18 cellular contexts compared by ENCODE assay signal in genomic region chr10:114096864-114097263, GRCh38.
"Had no signal": no experiment of that assay in that cellular context is flagged by ENCODE, and none has a peak within 500 bp of the region (broad histone marks: within the 10 kb centered on the region; RNA-seq: fewer than 3 reads in every experiment).

No MANE protein-coding gene starts in this region.

- H3K36me3 Mint-ChIP-seq: mesothelial cell of epicardium had no signal

- H3K9me3 ChIP-seq: body of pancreas, gastrocnemius medialis, heart right ventricle, left ventricle myocardium inferior, right atrium auricular region, thyroid gland, uterus had no signal

- H3K4me3 Mint-ChIP-seq: mesothelial cell of epicardium had no signal

- H3K27ac ChIP-seq: body of pancreas, gastrocnemius medialis, heart right ventricle, left ventricle myocardium inferior, parathyroid adenoma, right atrium auricular region, skin epidermis, thyroid gland, uterus had no signal

- ATAC-seq: activated CD4-positive, CD25-positive, alpha-beta regulatory T cell treated with anti-CD3 and anti-CD28 coated beads, Interleukin-2, amount 50 U/mL, for 24 hours; body of pancreas; gastrocnemius medialis; heart right ventricle had no signal

- H3K36me3 ChIP-seq: gastrocnemius medialis, heart right ventricle, left ventricle myocardium inferior, right atrium auricular region, thyroid gland, uterus had no signal

- H3K9me3 Mint-ChIP-seq: central memory CD8-positive, alpha-beta T cell had no signal

- H3K27me3 ChIP-seq: body of pancreas, right atrium auricular region, thyroid gland, uterus had no signal

- H3K4me1 ChIP-seq: parathyroid adenoma had no signal

- H3K27ac Mint-ChIP-seq: mesothelial cell of epicardium had no signal

- H3K4me3 ChIP-seq: body of pancreas, gastrocnemius medialis, heart right ventricle, left ventricle myocardium inferior, right atrium auricular region, skin epidermis, thyroid gland, uterus had no signal

- H3K79me2 ChIP-seq: parathyroid adenoma had no signal

- FAIRE-seq: kidney had no signal

- H2AFZ ChIP-seq: parathyroid adenoma had no signal

- DNase-seq: activated naive CD4-positive, alpha-beta T cell treated with anti-CD3 and anti-CD28 coated beads, Interleukin-2, amount 50 U/mL, for 16 hours; activated T-cell treated with anti-CD3 and anti-CD28 coated beads, Interleukin-2, amount 50 U/mL, for 1 hour; amniotic stem cell; body of pancreas; cortex of kidney; effector memory CD4-positive, alpha-beta T cell; gastrocnemius medialis; heart right ventricle; kidney; left ventricle myocardium inferior; thyroid gland; uterus had no signal

- H3K9ac ChIP-seq: parathyroid adenoma had no signal
